In the genomic region with DNA sequence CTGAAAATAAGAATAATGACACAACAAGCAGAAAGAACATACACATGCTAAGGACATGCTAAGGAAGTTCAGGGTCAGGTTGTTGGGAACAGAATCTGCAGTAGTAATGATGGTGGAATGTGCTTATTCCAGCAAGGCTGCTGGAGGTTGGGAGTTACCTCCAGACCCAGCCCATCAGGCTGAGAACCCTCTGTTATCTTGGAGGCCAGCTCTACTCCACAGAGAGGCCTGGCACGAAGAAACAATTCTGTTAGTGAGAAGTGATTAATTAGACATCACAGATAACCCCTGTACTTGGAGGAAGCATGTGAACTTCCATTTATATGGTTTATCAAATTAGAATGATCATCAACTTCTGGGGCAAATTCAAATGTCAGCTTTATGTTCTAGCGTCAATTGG, we compare ENCODE assay signal across 1 cellular context.
TF ChIP-seq lines count a peak whose summit lies in the region.

No MANE protein-coding gene starts in this region.

TF ChIP-seq in GM23338, 12 proteins besides CTCF, POLR2A, EP300 and RAD21:
- no peak for TF ChIP-seq POLR2AphosphoS5 (IDR thresholded peaks at IDR 0.05; ENCODE audit: low read depth)
- no peak for TF ChIP-seq ZNF114 (CRISPR knock-in tag; IDR thresholded peaks at IDR 0.05)
- TF ChIP-seq EZH2 (IDR thresholded peaks at IDR 0.05; ENCODE audit: low read depth, unreplicated experiment) = no peak
- no peak for TF ChIP-seq EZH2phosphoT487 (IDR thresholded peaks at IDR 0.05; ENCODE audit: unreplicated experiment)
- TF ChIP-seq, protein P1, sequence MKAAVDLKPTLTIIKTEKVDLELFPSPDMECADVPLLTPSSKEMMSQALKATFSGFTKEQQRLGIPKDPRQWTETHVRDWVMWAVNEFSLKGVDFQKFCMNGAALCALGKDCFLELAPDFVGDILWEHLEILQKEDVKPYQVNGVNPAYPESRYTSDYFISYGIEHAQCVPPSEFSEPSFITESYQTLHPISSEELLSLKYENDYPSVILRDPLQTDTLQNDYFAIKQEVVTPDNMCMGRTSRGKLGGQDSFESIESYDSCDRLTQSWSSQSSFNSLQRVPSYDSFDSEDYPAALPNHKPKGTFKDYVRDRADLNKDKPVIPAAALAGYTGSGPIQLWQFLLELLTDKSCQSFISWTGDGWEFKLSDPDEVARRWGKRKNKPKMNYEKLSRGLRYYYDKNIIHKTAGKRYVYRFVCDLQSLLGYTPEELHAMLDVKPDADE (IDR thresholded peaks at IDR 0.05) = no peak
- no peak for TF ChIP-seq ZNF331 (CRISPR knock-in tag; IDR thresholded peaks at IDR 0.05; ENCODE audit: low read depth)
- no peak for TF ChIP-seq JUNB (IDR thresholded peaks at IDR 0.05; ENCODE audit: unreplicated experiment)
